Comparison of ENCODE assay signal across 16 cellular contexts in the genomic region with DNA sequence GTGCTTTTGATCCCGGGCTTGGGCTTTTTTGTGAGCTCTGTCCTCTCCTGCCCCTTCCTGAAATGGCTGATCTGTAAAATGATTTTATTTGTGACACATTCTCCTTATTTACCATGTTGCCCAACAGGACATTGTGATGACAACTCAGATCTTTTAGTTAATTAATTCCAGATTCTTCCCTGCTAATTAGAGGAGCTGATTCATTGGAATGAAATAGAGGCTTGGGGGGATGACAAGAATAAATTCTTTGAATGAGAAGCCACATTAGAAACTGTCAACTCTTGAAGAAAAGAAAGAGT. TPM values are rescaled to one million over a fixed set of nuclear protein-coding genes. Genes with fewer than 3 reads are reported as not detected.
"Had no signal": no experiment of that assay in that cellular context is flagged by ENCODE, and none has a peak within 500 bp of the region (broad histone marks: within the 10 kb centered on the region; RNA-seq: fewer than 3 reads in every experiment).

No MANE protein-coding gene starts in this region.

- H3K4me1 ChIP-seq: left lung, upper lobe of right lung had no signal

- H3K36me3 ChIP-seq: left lung, upper lobe of right lung had no signal

- H3K4me3 Mint-ChIP-seq: activated naive CD4-positive, alpha-beta T cell treated with anti-CD3 and anti-CD28 coated beads for 36 hours; activated T-helper 17 cell treated with anti-CD3 and anti-CD28 coated beads, Interleukin-2, amount 50 U/mL, for 72 hours; natural killer cell had no signal

- H3K9me3 ChIP-seq: left lung, mucosa of descending colon, psoas muscle, upper lobe of right lung had no signal

- H3K9me3 Mint-ChIP-seq: activated naive CD4-positive, alpha-beta T cell treated with anti-CD3 and anti-CD28 coated beads for 36 hours; activated T-helper 17 cell treated with anti-CD3 and anti-CD28 coated beads, Interleukin-2, amount 50 U/mL, for 72 hours; natural killer cell had no signal

- ATAC-seq: sciatic nerve; stimulated activated naive CD8-positive, alpha-beta T cell treated with anti-CD3 and anti-CD28 coated beads, Interleukin-15, Interleukin-2, amounts not matched to agents 100 U/mL and 50 U/mL, for 24 hours had no signal

- H3K36me3 Mint-ChIP-seq: natural killer cell had no signal

- H3K27ac Mint-ChIP-seq: activated naive CD4-positive, alpha-beta T cell treated with anti-CD3 and anti-CD28 coated beads for 36 hours had no signal

- DNase-seq: activated CD4-positive, alpha-beta T cell treated with anti-CD3 and anti-CD28 coated beads, Interleukin-2, amount 50 U/mL, for 1 hour; activated T-cell treated with anti-CD3 and anti-CD28 coated beads for 4 hours; left lung; mucosa of descending colon; natural killer cell; psoas muscle; stimulated activated naive CD8-positive, alpha-beta T cell treated with anti-CD3 and anti-CD28 coated beads, Interleukin-15, Interleukin-2, amounts not matched to agents 100 U/mL and 50 U/mL, for 24 hours; upper lobe of right lung had no signal

- H3K27ac ChIP-seq: left lung, psoas muscle, upper lobe of right lung had no signal

- H3K27me3 ChIP-seq: left lung, upper lobe of right lung had no signal

- H3K4me3 ChIP-seq: left lung, mucosa of descending colon, psoas muscle, upper lobe of right lung had no signal

- H3K27me3 Mint-ChIP-seq: activated T-helper 17 cell treated with anti-CD3 and anti-CD28 coated beads, Interleukin-2, amount 50 U/mL, for 72 hours had no signal

RNA-seq across cellular contexts. Expression of a gene that starts 26.1 kb away (rescaled TPM):
- total RNA-seq: activated CD8-positive, alpha-beta memory T cell treated with anti-CD3 and anti-CD28 coated beads for 36 hours; activated naive CD4-positive, alpha-beta T cell treated with anti-CD3 and anti-CD28 coated beads for 36 hours; activated T-helper 17 cell treated with anti-CD3 and anti-CD28 coated beads, Interleukin-2, amount 50 U/mL, for 72 hours; cardiac septum; left lung; mucosa of descending colon; osteoblast; temporal lobe; upper lobe of right lung had no signal
- polyA plus RNA-seq: adipose tissue had no signal
